15 cellular contexts compared by ENCODE assay signal in genomic region chr11:65880844-65881421, GRCh38.
DNase-seq lines count a peak whose midpoint lies in the region; ATAC-seq lines count a peak whose summit lies in the region.
"Had no signal": no experiment of that assay in that cellular context is flagged by ENCODE, and none has a peak within 500 bp of the region (broad histone marks: within the 10 kb centered on the region; RNA-seq: fewer than 3 reads in every experiment).

No MANE protein-coding gene starts in this region.

- peak overlapping the region in 9 of 11 experiments; percentile 6 to 57 (median 38); a peak in 12 of 22 replicates for H3K9ac ChIP-seq in BLaER1 treated with 17β-estradiol and CSF1 and Interleukin-3, amounts not matched to agents 10 nM and 100 nM

- peaks cover 35 to 46% (median 39%) of the 10 kb centered on the region in 11 experiments for H3K36me3 ChIP-seq in BLaER1 treated with 17β-estradiol and CSF1 and Interleukin-3, amounts not matched to agents 10 nM and 100 nM

- H3K27me3 Mint-ChIP-seq in T-helper 2 cell treated with Interferon-gamma antibody and Interleukin-4, amounts not matched to agents 5 μg/mL and 100 μg/mL, for 36 hours (ENCODE audit: low read depth), result no peaks in the 10 kb centered on the region
- H3K27me3 Mint-ChIP-seq: memory B cell had no signal

- DNase-seq in EL (peak; percentile 51), glomerular visceral epithelial cell (ENCODE audit: extremely low spot score) (peak; percentile 75), NCI-H2171 (lab: John Stamatoyannopoulos, UW) (no peak), SKM-1 (lab: John Stamatoyannopoulos, UW; ENCODE audit: unreplicated experiment) (no peak)
- DNase-seq in T-helper 2 cell treated with Interferon-gamma antibody and Interleukin-4, amounts not matched to agents 5 μg/mL and 100 μg/mL, for 36 hours (ENCODE audit: low spot score), result no peak
- DNase-seq: foreskin keratinocyte, GDM1, KBM-7, NCI-H146, SJCRH30, stomach had no signal

- H3K4me3 ChIP-seq in BLaER1 treated with 17β-estradiol and CSF1 and Interleukin-3, amounts not matched to agents 10 nM and 100 nM, result peak overlapping the region in 2 of 10 experiments; percentile 7 to 54; a peak in 1 of 20 replicates
- H3K4me3 ChIP-seq: SJCRH30, stomach had no signal

- H3K4me2 ChIP-seq in BLaER1 treated with 17β-estradiol and CSF1 and Interleukin-3, amounts not matched to agents 10 nM and 100 nM, result peak overlapping the region; percentile 68 to 94 (median 88)

- H3K4me1 Mint-ChIP-seq in T-helper 2 cell treated with Interferon-gamma antibody and Interleukin-4, amounts not matched to agents 5 μg/mL and 100 μg/mL, for 36 hours (ENCODE audit: low read depth), result peaks cover 33% of the 10 kb centered on the region

- no peaks in the 10 kb centered on the region for H3K27me3 ChIP-seq in BLaER1 treated with 17β-estradiol and CSF1 and Interleukin-3, amounts not matched to agents 10 nM and 100 nM
- H3K27me3 ChIP-seq: foreskin keratinocyte, SJCRH30, stomach had no signal

- no peaks in the 10 kb centered on the region for H3K9me3 Mint-ChIP-seq in T-helper 2 cell treated with Interferon-gamma antibody and Interleukin-4, amounts not matched to agents 5 μg/mL and 100 μg/mL, for 36 hours
- H3K9me3 Mint-ChIP-seq: memory B cell had no signal

- peak overlapping the region in 8 of 11 experiments; percentile 2 to 58 (median 34); a peak in 13 of 22 replicates for H3K27ac ChIP-seq in BLaER1 treated with 17β-estradiol and CSF1 and Interleukin-3, amounts not matched to agents 10 nM and 100 nM
- H3K27ac ChIP-seq: foreskin keratinocyte, SJCRH30, stomach had no signal

- H3K9me3 ChIP-seq in BLaER1 treated with 17β-estradiol and CSF1 and Interleukin-3, amounts not matched to agents 10 nM and 100 nM (replicated peaks in 1 of 11), result no peaks in the 10 kb centered on the region
- H3K9me3 ChIP-seq: SJCRH30, stomach had no signal

- peaks cover 0 to 43% (median 22%) of the 10 kb centered on the region in 11 experiments; a peak in 15 of 22 replicates for H4K20me1 ChIP-seq in BLaER1 treated with 17β-estradiol and CSF1 and Interleukin-3, amounts not matched to agents 10 nM and 100 nM

- H3K27ac Mint-ChIP-seq in T-helper 2 cell treated with Interferon-gamma antibody and Interleukin-4, amounts not matched to agents 5 μg/mL and 100 μg/mL, for 36 hours, result peak overlapping the region; percentile 76
- H3K27ac Mint-ChIP-seq: memory B cell had no signal

- peaks cover 26% of the 10 kb centered on the region for H3K36me3 Mint-ChIP-seq in T-helper 2 cell treated with Interferon-gamma antibody and Interleukin-4, amounts not matched to agents 5 μg/mL and 100 μg/mL, for 36 hours (ENCODE audit: low read depth)

- H3K4me3 Mint-ChIP-seq in T-helper 2 cell treated with Interferon-gamma antibody and Interleukin-4, amounts not matched to agents 5 μg/mL and 100 μg/mL, for 36 hours, result peak overlapping the region; percentile 49
- H3K4me3 Mint-ChIP-seq: memory B cell had no signal

- peaks cover 45 to 81% (median 65%) of the 10 kb centered on the region in 10 experiments for H3K4me1 ChIP-seq in BLaER1 treated with 17β-estradiol and CSF1 and Interleukin-3, amounts not matched to agents 10 nM and 100 nM
- H3K4me1 ChIP-seq: foreskin keratinocyte, SJCRH30 had no signal

- ATAC-seq in GM18868 (IDR thresholded peaks at IDR 0.05; ENCODE audit: unreplicated experiment) (no peak), GM19324 (IDR thresholded peaks at IDR 0.05; ENCODE audit: low FRiP score, unreplicated experiment) (no peak)
- ATAC-seq: foreskin keratinocyte had no signal

Comparison
In these comparisons a context has a peak if more than half of its experiments do, and no peak if none do; other contexts are left out.
1. DNase-seq: peak in EL (single experiment) and glomerular visceral epithelial cell (single experiment); none in T-helper 2 cell treated with Interferon-gamma antibody and Interleukin-4, amounts not matched to agents 5 μg/mL and 100 μg/mL, for 36 hours (single experiment), NCI-H2171 (single experiment) and SKM-1 (single experiment).